ENCODE assay signal across 10 cellular contexts in genomic region chr4:184860018-184860530, GRCh38. TPM values are rescaled to one million over a fixed set of nuclear protein-coding genes. Genes with fewer than 3 reads are reported as not detected.
DNase-seq lines count a peak whose midpoint lies in the region; ATAC-seq and TF ChIP-seq lines count a peak whose summit lies in the region.
"Had no signal": no experiment of that assay in that cellular context is flagged by ENCODE, and none has a peak within 500 bp of the region (broad histone marks: within the 10 kb centered on the region; RNA-seq: fewer than 3 reads in every experiment).

No MANE protein-coding gene starts in this region.

- H3K9me3 ChIP-seq in right atrium auricular region (no peaks in the 10 kb centered on the region), H9 (ENCODE audit: control insufficient read depth, low read depth, low read length) (no peaks in the 10 kb centered on the region)

- H3K4me1 Mint-ChIP-seq in H9: no peaks in the 10 kb centered on the region; a peak in 1 of 4 replicates

- no peak overlapping the region for H3K4me3 Mint-ChIP-seq in H9

- no peak overlapping the region for H2BK15ac ChIP-seq in H9 (ENCODE audit: low read depth, low read length)

- no peak overlapping the region for H3K27ac Mint-ChIP-seq in H9

- H3K23ac ChIP-seq in H9 (ENCODE audit: insufficient read length, low read depth, low read length): no peak overlapping the region

- no peaks in the 10 kb centered on the region for H3K36me3 ChIP-seq in right atrium auricular region

- H3K4ac ChIP-seq in H9 (ENCODE audit: low read depth, low read length): no peak overlapping the region

- no CpG with 5 or more reads among the region's 7 CpGs for WGBS in H9 (ENCODE audit: extremely low coverage, insufficient read length, low lambda C conversion rate)

- no peaks in the 10 kb centered on the region for H3K27me3 ChIP-seq in right atrium auricular region
- H3K27me3 ChIP-seq in H9 (ENCODE audit: insufficient read depth, low read length): no peaks in the 10 kb centered on the region

- H2AFZ ChIP-seq in H9 (ENCODE audit: low read length): no peak overlapping the region

- DNase-seq in fibroblast of gingiva (ENCODE audit: low read depth): peak; percentile 23
- DNase-seq in cerebellar nuclear complex (lab: John Stamatoyannopoulos, UW): no peak
- DNase-seq in right atrium auricular region (ENCODE audit: low spot score): no peak
- DNase-seq in H9: no peak
- no peak for DNase-seq in AG08396 (ENCODE audit: low spot score)
- DNase-seq: EL, SHP77 had no signal

- H3K23me2 ChIP-seq in H9 (ENCODE audit: insufficient read length, low read depth, low read length, poor library complexity, severe bottlenecking): no peaks in the 10 kb centered on the region

- no peak overlapping the region for H2BK20ac ChIP-seq in H9 (ENCODE audit: low read depth, low read length, poor library complexity, severe bottlenecking)

- H4K20me1 ChIP-seq in H9 (ENCODE audit: control insufficient read depth, insufficient read depth, insufficient read length): no peaks in the 10 kb centered on the region

- no peaks in the 10 kb centered on the region; the same call in 1 of the 2 replicates for H3K27me3 Mint-ChIP-seq in H9 (ENCODE audit: low read depth)

- no peak overlapping the region for H3K4me2 ChIP-seq in H9 (ENCODE audit: insufficient read depth, insufficient read length, low read length)

- no peak overlapping the region for H4K91ac ChIP-seq in H9 (ENCODE audit: insufficient read length, low read depth, low read length)

- no peak overlapping the region for H3K56ac ChIP-seq in H9 (ENCODE audit: insufficient read length, low read depth, low read length)

- no peak overlapping the region for H3T11ph ChIP-seq in H9 (ENCODE audit: low read length)

- H2BK12ac ChIP-seq in H9 (ENCODE audit: insufficient read length, low read depth, low read length): no peak overlapping the region

- TF ChIP-seq CTCF in right atrium auricular region (IDR thresholded peaks at IDR 0.05) (no peak), H9 (conservative IDR thresholded peaks at IDR 0.05) (no peak)

- no peak overlapping the region for H2BK120ac ChIP-seq in H9 (ENCODE audit: low read depth, low read length, poor library complexity, severe bottlenecking)

- no peak overlapping the region for H3K18ac ChIP-seq in H9 (ENCODE audit: insufficient read length, low read depth, low read length)

- no peaks in the 10 kb centered on the region for H3K79me1 ChIP-seq in H9 (ENCODE audit: insufficient read depth, low read depth, low read length, poor library complexity, severe bottlenecking)

- H3K27ac ChIP-seq in right atrium auricular region (no peak overlapping the region), H9 (ENCODE audit: insufficient read length, low read depth, low read length) (no peak overlapping the region)

- no peak overlapping the region for H3K9ac ChIP-seq in H9 (ENCODE audit: extremely low read depth, insufficient read length, low read length)

- H2BK5ac ChIP-seq in H9 (ENCODE audit: insufficient read length, low read length): no peak overlapping the region

- H3K9me3 Mint-ChIP-seq in H9: no peaks in the 10 kb centered on the region

- H2AK5ac ChIP-seq in H9 (ENCODE audit: insufficient read length, low read length): no peak overlapping the region

- H3K36me3 Mint-ChIP-seq in H9 (ENCODE audit: insufficient read depth in 1 of 3, low read depth in 3 of 3): no peaks in the 10 kb centered on the region

- H3K4me1 ChIP-seq in right atrium auricular region (no peaks in the 10 kb centered on the region), H9 (ENCODE audit: insufficient read depth, low read length) (no peaks in the 10 kb centered on the region)

- no peak overlapping the region for H4K8ac ChIP-seq in H9 (replicated peaks; ENCODE audit: insufficient read length, low read depth, low read length)

- ATAC-seq in GM18511 (IDR thresholded peaks at IDR 0.05; ENCODE audit: unreplicated experiment) (peak; percentile 73), GM21515 (IDR thresholded peaks at IDR 0.05; ENCODE audit: unreplicated experiment) (peak; percentile 54), HG03175 (IDR thresholded peaks at IDR 0.05; ENCODE audit: unreplicated experiment) (peak; percentile 61)

- no peak overlapping the region for H3K14ac ChIP-seq in H9 (ENCODE audit: insufficient read depth, low read length)

- H4K5ac ChIP-seq in H9 (ENCODE audit: insufficient read length, low read depth, low read length): no peak overlapping the region

- no peak overlapping the region for H3K4me3 ChIP-seq in right atrium auricular region

- H3K79me2 ChIP-seq in H9 (ENCODE audit: insufficient read depth, low read length): no peaks in the 10 kb centered on the region

RNA-seq across cellular contexts. Expression of gene ACSL1, which starts 34.3 kb away (rescaled TPM):
- total RNA-seq in right atrium auricular region (100 to 1,000 TPM; 144 to 156 TPM), H9 (2021) (3.1 and 3.5 TPM in 2 replicates)

Comparison
In these comparisons a context has a peak if more than half of its experiments do, and no peak if none do; other contexts are left out.
1. RNA of gene ACSL1, which starts 34.3 kb away (total RNA-seq): 144 to 156 TPM in right atrium auricular region; 3.1 to 3.5 TPM in H9; every median in the first group is over 10 times any median in the second.
2. Peak in every context shown above with its lines, with median percentiles within 50 percentile points of each other: ATAC-seq.